6 cellular contexts compared by ENCODE assay signal in the genomic region with DNA sequence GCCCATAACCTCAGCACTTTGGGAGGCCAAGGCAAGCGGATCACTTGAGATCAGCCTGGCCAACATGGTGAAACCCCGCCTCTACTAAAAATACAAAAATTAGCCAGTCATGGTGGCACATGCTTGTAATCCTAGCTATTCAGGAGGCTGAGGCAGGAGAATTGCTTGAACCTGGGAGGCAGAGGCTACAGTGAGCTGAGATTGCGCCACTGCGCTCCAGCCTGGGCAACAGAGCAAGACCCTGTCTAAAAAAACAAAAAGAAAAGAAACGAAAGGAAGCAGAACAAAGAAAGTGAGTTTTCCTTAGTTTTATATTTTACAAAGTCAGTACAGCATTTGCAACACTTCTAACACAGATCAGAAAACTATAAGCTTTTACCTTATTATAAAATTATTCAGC. TPM values are rescaled to one million over a fixed set of nuclear protein-coding genes. Genes with fewer than 3 reads are reported as not detected.
"Had no signal": no experiment of that assay in that cellular context is flagged by ENCODE, and none has a peak within 500 bp of the region (broad histone marks: within the 10 kb centered on the region; RNA-seq: fewer than 3 reads in every experiment).

No MANE protein-coding gene starts in this region.

RNA-seq across cellular contexts. Expression of gene ABCC12, which starts 10.8 kb away (rescaled TPM):
- total RNA-seq: H4, H7, HFFc6, HT1080, K562 had no signal
- polyA plus RNA-seq: IMR-90, K562 had no signal
